Comparison of ENCODE assay signal across 22 cellular contexts in genomic region chr9:124452326-124452725, GRCh38. TPM values are rescaled to one million over a fixed set of nuclear protein-coding genes. Genes with fewer than 3 reads are reported as not detected.
"Had no signal": no experiment of that assay in that cellular context is flagged by ENCODE, and none has a peak within 500 bp of the region (broad histone marks: within the 10 kb centered on the region; RNA-seq: fewer than 3 reads in every experiment).

No MANE protein-coding gene starts in this region.

- H3K27ac ChIP-seq: epithelial cell of prostate, gastroesophageal sphincter, right atrium auricular region, transverse colon had no signal

- H3K9me3 Mint-ChIP-seq: activated T-helper 1 cell treated with anti-CD3 and anti-CD28 coated beads, Interleukin-12 subunit alpha, Interleukin-12 subunit beta, Interleukin-2, Interleukin-4 antibody, amounts not matched to agents 30 ng/mL and 10 ng/mL and 1 ng/mL, durations not matched to agents 14 hours and 24 hours and 36 hours; dendritic cell treated with granulocyte-macrophage colony-stimulating factor and Interleukin-4, amounts not matched to agents 40 ng/mL and 50 ng/mL, for 4 days; effector memory CD8-positive, alpha-beta T cell; T-helper 2 cell treated with Interferon-gamma antibody and Interleukin-4, amounts not matched to agents 5 μg/mL and 100 μg/mL, for 36 hours had no signal

- H3K9me3 ChIP-seq: right atrium auricular region, transverse colon had no signal

- ATAC-seq: activated CD4-positive, CD25-positive, alpha-beta regulatory T cell treated with anti-CD3 and anti-CD28 coated beads, Interleukin-2, amount 50 U/mL, for 24 hours; effector memory CD8-positive, alpha-beta T cell; gastroesophageal sphincter had no signal

- DNase-seq: activated CD4-positive, alpha-beta T cell treated with anti-CD3 and anti-CD28 coated beads, Interleukin-2, amount 50 U/mL, for 1 hour; anterior cingulate cortex; cerebellar nuclear complex; effector memory CD8-positive, alpha-beta T cell; nucleus accumbens; small intestine; stimulated activated CD4-positive, alpha-beta T cell treated with anti-CD3 and anti-CD28 coated beads, Interleukin-4, amount 100 ng/mL, for 4 hours; stimulated activated CD8-positive, alpha-beta memory T cell treated with anti-CD3 and anti-CD28 coated beads, Interleukin-4, amount 100 ng/mL, for 48 hours; stimulated activated naive CD4-positive, alpha-beta T cell treated with Interleukin-2 at 50 U/mL for 16 hours; substantia nigra; SW 1271; transverse colon had no signal

- H3K27ac Mint-ChIP-seq: activated T-helper 1 cell treated with anti-CD3 and anti-CD28 coated beads, Interleukin-12 subunit alpha, Interleukin-12 subunit beta, Interleukin-2, Interleukin-4 antibody, amounts not matched to agents 30 ng/mL and 10 ng/mL and 1 ng/mL, durations not matched to agents 14 hours and 24 hours and 36 hours; dendritic cell treated with granulocyte-macrophage colony-stimulating factor and Interleukin-4, amounts not matched to agents 40 ng/mL and 50 ng/mL, for 4 days; effector memory CD8-positive, alpha-beta T cell; progenitor cell of endocrine pancreas; T-helper 2 cell treated with Interferon-gamma antibody and Interleukin-4, amounts not matched to agents 5 μg/mL and 100 μg/mL, for 36 hours had no signal

- H3K4me3 Mint-ChIP-seq: activated T-helper 1 cell treated with anti-CD3 and anti-CD28 coated beads, Interleukin-12 subunit alpha, Interleukin-12 subunit beta, Interleukin-2, Interleukin-4 antibody, amounts not matched to agents 30 ng/mL and 10 ng/mL and 1 ng/mL, durations not matched to agents 14 hours and 24 hours and 36 hours; dendritic cell treated with granulocyte-macrophage colony-stimulating factor and Interleukin-4, amounts not matched to agents 40 ng/mL and 50 ng/mL, for 4 days; effector memory CD8-positive, alpha-beta T cell; T-helper 2 cell treated with Interferon-gamma antibody and Interleukin-4, amounts not matched to agents 5 μg/mL and 100 μg/mL, for 36 hours had no signal

- H3K4me3 ChIP-seq: gastroesophageal sphincter, right atrium auricular region had no signal

- H3K36me3 ChIP-seq: gastroesophageal sphincter, right atrium auricular region, transverse colon had no signal

RNA-seq across cellular contexts. Expression of gene ADGRD2, which starts 2.1 kb away (rescaled TPM):
- total RNA-seq: activated CD8-positive, alpha-beta memory T cell treated with anti-CD3 and anti-CD28 coated beads for 36 hours; activated T-helper 1 cell treated with anti-CD3 and anti-CD28 coated beads, Interleukin-12 subunit alpha, Interleukin-12 subunit beta, Interleukin-2, Interleukin-4 antibody, amounts not matched to agents 30 ng/mL and 10 ng/mL and 1 ng/mL, durations not matched to agents 14 hours and 24 hours and 36 hours; gastroesophageal sphincter; lung microvascular endothelial cell; progenitor cell of endocrine pancreas; right atrium auricular region; transverse colon had no signal
- polyA plus RNA-seq: small intestine had no signal

RNA-seq across cellular contexts. Expression of gene NR5A1, which starts 54.9 kb away (rescaled TPM):
- total RNA-seq: activated CD8-positive, alpha-beta memory T cell treated with anti-CD3 and anti-CD28 coated beads for 36 hours; activated T-helper 1 cell treated with anti-CD3 and anti-CD28 coated beads, Interleukin-12 subunit alpha, Interleukin-12 subunit beta, Interleukin-2, Interleukin-4 antibody, amounts not matched to agents 30 ng/mL and 10 ng/mL and 1 ng/mL, durations not matched to agents 14 hours and 24 hours and 36 hours; gastroesophageal sphincter; lung microvascular endothelial cell; right atrium auricular region; transverse colon had no signal
